In the genomic region with DNA sequence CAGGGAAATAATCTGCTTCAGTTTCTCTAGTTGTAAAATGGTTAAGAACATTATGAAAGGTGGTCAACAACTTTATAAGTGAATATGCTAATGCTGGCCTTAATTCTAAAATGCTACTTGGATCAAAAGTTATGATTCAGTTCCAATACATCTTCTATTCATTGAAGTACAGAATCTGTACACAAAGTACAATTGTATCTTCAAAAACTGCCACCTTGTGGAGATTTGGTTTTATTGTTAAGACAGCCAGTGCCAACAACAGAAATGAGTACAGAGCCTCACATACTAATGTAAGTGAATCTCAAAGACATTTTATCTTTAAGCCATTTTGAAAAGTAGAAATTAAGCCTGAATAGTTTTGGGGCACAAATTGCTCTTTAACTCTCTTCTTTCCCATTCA, we compare ENCODE assay signal across 9 cellular contexts.
A peak's percentile ranks its signal among the peaks of the same experiment; 100 is the strongest.
DNase-seq lines count a peak whose midpoint lies in the region; TF ChIP-seq lines count a peak whose summit lies in the region.
"Had no signal": no experiment of that assay in that cellular context is flagged by ENCODE, and none has a peak within 500 bp of the region (broad histone marks: within the 10 kb centered on the region; RNA-seq: fewer than 3 reads in every experiment).

No MANE protein-coding gene starts in this region.

- no peak overlapping the region for H3K4me3 Mint-ChIP-seq in activated naive CD4-positive, alpha-beta T cell treated with anti-CD3 and anti-CD28 coated beads for 36 hours

- H3K27me3 Mint-ChIP-seq in activated naive CD4-positive, alpha-beta T cell treated with anti-CD3 and anti-CD28 coated beads for 36 hours (ENCODE audit: low read depth) = peaks cover 2% of the 10 kb centered on the region

- no peaks in the 10 kb centered on the region for H3K36me3 ChIP-seq in WERI-Rb-1
- H3K36me3 ChIP-seq: SJSA1 had no signal

- no peaks in the 10 kb centered on the region for H3K4me1 Mint-ChIP-seq in activated naive CD4-positive, alpha-beta T cell treated with anti-CD3 and anti-CD28 coated beads for 36 hours (ENCODE audit: low read depth)

- H3K9me3 Mint-ChIP-seq in activated naive CD4-positive, alpha-beta T cell treated with anti-CD3 and anti-CD28 coated beads for 36 hours = no peaks in the 10 kb centered on the region

- no peak overlapping the region for H3K27ac Mint-ChIP-seq in activated naive CD4-positive, alpha-beta T cell treated with anti-CD3 and anti-CD28 coated beads for 36 hours

- no peak overlapping the region for H3K27ac ChIP-seq in WERI-Rb-1
- H3K27ac ChIP-seq: SJSA1 had no signal

- CTCF ChIA-PET in activated naive CD4-positive, alpha-beta T cell treated with anti-CD3 and anti-CD28 coated beads for 36 hours (lab: Charles Lee) = interaction anchor here (0.8 kb wide), 1 partner anchor 42 kb away, joined by 3 read pairs; no protein-coding TSS in a partner anchor

- no peak overlapping the region for H3K4me3 ChIP-seq in WERI-Rb-1 (ENCODE audit: low read depth, low read length)
- H3K4me3 ChIP-seq: SJSA1 had no signal

- no peaks in the 10 kb centered on the region for H3K9me3 ChIP-seq in WERI-Rb-1 (ENCODE audit: severe bottlenecking)
- H3K9me3 ChIP-seq: SJSA1 had no signal

- H3K36me3 Mint-ChIP-seq in activated naive CD4-positive, alpha-beta T cell treated with anti-CD3 and anti-CD28 coated beads for 36 hours (ENCODE audit: low read depth) = no peaks in the 10 kb centered on the region

- peak; percentile 41 for TF ChIP-seq CTCF in GM10266 (IDR thresholded peaks at IDR 0.05; ENCODE audit: control insufficient read depth, insufficient read depth, low read depth, missing control alignments)
- TF ChIP-seq CTCF in WERI-Rb-1 (IDR thresholded peaks at IDR 0.05; ENCODE audit: low read depth, low read length) = no peak

- DNase-seq in GM10266 (ENCODE audit: extremely low spot score) = peak; percentile 28
- DNase-seq in HT-29 (ENCODE audit: low spot score) = peak; percentile 91
- DNase-seq in SW480 (ENCODE audit: low spot score) = peak; percentile 22
- peak; percentile 63 for DNase-seq in iris pigment epithelial cell (ENCODE audit: low read depth)
- DNase-seq in activated naive CD4-positive, alpha-beta T cell treated with anti-CD3 and anti-CD28 coated beads for 36 hours = no peak
- DNase-seq in activated CD4-positive, alpha-beta T cell treated with anti-CD3 and anti-CD28 coated beads, Interleukin-2, amount 50 U/mL, for 1 hour = no peak
- DNase-seq in WERI-Rb-1 = no peak
- DNase-seq in NCI-H2107 (lab: John Stamatoyannopoulos, UW) = no peak

- intact Hi-C loops in activated naive CD4-positive, alpha-beta T cell treated with anti-CD3 and anti-CD28 coated beads for 36 hours (cut with micrococcal nuclease) = no loop called here

- H3K27me3 ChIP-seq in WERI-Rb-1 (ENCODE audit: insufficient read depth, low read depth, severe bottlenecking) = peaks cover 46% of the 10 kb centered on the region

Comparison
In these comparisons a context has a peak if more than half of its experiments do, and no peak if none do; other contexts are left out.
1. DNase-seq: peak in GM10266 (single experiment), HT-29 (single experiment), SW480 (single experiment) and iris pigment epithelial cell (single experiment); none in activated naive CD4-positive, alpha-beta T cell treated with anti-CD3 and anti-CD28 coated beads for 36 hours (single experiment), activated CD4-positive, alpha-beta T cell treated with anti-CD3 and anti-CD28 coated beads, Interleukin-2, amount 50 U/mL, for 1 hour (single experiment), WERI-Rb-1 (single experiment) and NCI-H2107 (single experiment).